In genomic region chr11:69611548-69612526, GRCh38 we compare ENCODE assay signal across 2 cellular contexts.
TF ChIP-seq lines count a peak whose summit lies in the region.

No MANE protein-coding gene starts in this region.

TF ChIP-seq in IMR-90, 13 proteins besides CTCF, POLR2A, EP300 and RAD21:
- TF ChIP-seq CEBPB (IDR thresholded peaks at IDR 0.05; ENCODE audit: low read depth, low read length) (peak; percentile 67), MAFK (IDR thresholded peaks at IDR 0.05; ENCODE audit: low read depth, low read length) (no peak)

TF ChIP-seq in HepG2, 621 proteins besides CTCF, POLR2A, EP300 and RAD21:
- TF ChIP-seq DZIP1 (CRISPR knock-in tag; IDR thresholded peaks at IDR 0.05), result no peak
- TF ChIP-seq ZFP36 (IDR thresholded peaks at IDR 0.05; ENCODE audit: borderline replicate concordance, low read depth, low read length, partially characterized antibody), result peak; percentile 57
- TF ChIP-seq ZMYM3 (CRISPR knock-in tag; IDR thresholded peaks at IDR 0.05), result 0 out of 2 replicates have a peak, but pooled peaks have one; percentile 43
- peak; percentile 28; the same call in 1 of the 2 replicates for TF ChIP-seq ELF1 (CRISPR knock-in tag; IDR thresholded peaks at IDR 0.05)
